Comparison of ENCODE assay signal across 11 cellular contexts in genomic region chr5:171630670-171631065, GRCh38.
"Had no signal": no experiment of that assay in that cellular context is flagged by ENCODE, and none has a peak within 500 bp of the region (broad histone marks: within the 10 kb centered on the region; RNA-seq: fewer than 3 reads in every experiment).

No MANE protein-coding gene starts in this region.

- H3K4me1 Mint-ChIP-seq: activated CD4-positive, alpha-beta memory T cell treated with anti-CD3 and anti-CD28 coated beads, Interleukin-2, amount 10 ng/mL, durations not matched to agents 7 days and 5 days; activated naive CD4-positive, alpha-beta T cell treated with anti-CD3 and anti-CD28 coated beads, Interleukin-2, amount 50 U/mL, for 24 hours; naive thymus-derived CD4-positive, alpha-beta T cell; stimulated activated effector memory CD8-positive, alpha-beta T cell treated with anti-CD3 and anti-CD28 coated beads, Interleukin-12 subunit alpha, Interleukin-12 subunit beta, amount 100 ng/mL, for 72 hours had no signal

- DNase-seq: activated CD4-positive, alpha-beta memory T cell treated with anti-CD3 and anti-CD28 coated beads, Interleukin-2, amount 10 ng/mL, durations not matched to agents 7 days and 5 days; activated CD4-positive, alpha-beta T cell treated with anti-CD3 and anti-CD28 coated beads for 4 hours; activated effector memory CD4-positive, alpha-beta T cell treated with anti-CD3 and anti-CD28 coated beads, Interleukin-2, amount 50 U/mL, for 16 hours; activated T-cell treated with anti-CD3 and anti-CD28 coated beads, Interleukin-2, amount 50 U/mL, for 4 hours; naive thymus-derived CD4-positive, alpha-beta T cell had no signal

- H3K9me3 ChIP-seq: esophagus muscularis mucosa, pancreas, thoracic aorta had no signal

- H3K27ac ChIP-seq: esophagus muscularis mucosa, pancreas, thoracic aorta had no signal

- H3K27ac Mint-ChIP-seq: activated CD4-positive, alpha-beta memory T cell treated with anti-CD3 and anti-CD28 coated beads, Interleukin-2, amount 10 ng/mL, durations not matched to agents 7 days and 5 days; activated naive CD4-positive, alpha-beta T cell treated with anti-CD3 and anti-CD28 coated beads, Interleukin-2, amount 50 U/mL, for 24 hours; naive thymus-derived CD4-positive, alpha-beta T cell; stimulated activated effector memory CD8-positive, alpha-beta T cell treated with anti-CD3 and anti-CD28 coated beads, Interleukin-12 subunit alpha, Interleukin-12 subunit beta, amount 100 ng/mL, for 72 hours; T-helper 1 cell treated with Interleukin-12 subunit alpha and Interleukin-12 subunit beta and Interleukin-4 antibody, amounts not matched to agents 30 μg/mL and 1 μg/mL, for 36 hours had no signal

- H3K9me3 Mint-ChIP-seq: activated CD4-positive, alpha-beta memory T cell treated with anti-CD3 and anti-CD28 coated beads, Interleukin-2, amount 10 ng/mL, durations not matched to agents 7 days and 5 days; activated naive CD4-positive, alpha-beta T cell treated with anti-CD3 and anti-CD28 coated beads, Interleukin-2, amount 50 U/mL, for 24 hours; activated T-cell treated with anti-CD3 and anti-CD28 coated beads, Interleukin-2, amount 50 U/mL, for 4 hours; stimulated activated effector memory CD8-positive, alpha-beta T cell treated with anti-CD3 and anti-CD28 coated beads, Interleukin-12 subunit alpha, Interleukin-12 subunit beta, amount 100 ng/mL, for 72 hours; T-helper 1 cell treated with Interleukin-12 subunit alpha and Interleukin-12 subunit beta and Interleukin-4 antibody, amounts not matched to agents 30 μg/mL and 1 μg/mL, for 36 hours had no signal

- H3K27me3 ChIP-seq: pancreas had no signal

- H3K4me3 Mint-ChIP-seq: activated CD4-positive, alpha-beta memory T cell treated with anti-CD3 and anti-CD28 coated beads, Interleukin-2, amount 10 ng/mL, durations not matched to agents 7 days and 5 days; activated naive CD4-positive, alpha-beta T cell treated with anti-CD3 and anti-CD28 coated beads, Interleukin-2, amount 50 U/mL, for 24 hours; activated T-cell treated with anti-CD3 and anti-CD28 coated beads, Interleukin-2, amount 50 U/mL, for 4 hours; naive thymus-derived CD4-positive, alpha-beta T cell; stimulated activated effector memory CD8-positive, alpha-beta T cell treated with anti-CD3 and anti-CD28 coated beads, Interleukin-12 subunit alpha, Interleukin-12 subunit beta, amount 100 ng/mL, for 72 hours; T-helper 1 cell treated with Interleukin-12 subunit alpha and Interleukin-12 subunit beta and Interleukin-4 antibody, amounts not matched to agents 30 μg/mL and 1 μg/mL, for 36 hours had no signal

- H3K4me3 ChIP-seq: pancreas had no signal

- H3K36me3 ChIP-seq: esophagus muscularis mucosa, pancreas, thoracic aorta had no signal

- ATAC-seq: stimulated activated effector memory CD8-positive, alpha-beta T cell treated with anti-CD3 and anti-CD28 coated beads, Interleukin-12 subunit alpha, Interleukin-12 subunit beta, amount 100 ng/mL, for 72 hours had no signal

- H3K36me3 Mint-ChIP-seq: activated naive CD4-positive, alpha-beta T cell treated with anti-CD3 and anti-CD28 coated beads, Interleukin-2, amount 50 U/mL, for 24 hours; naive thymus-derived CD4-positive, alpha-beta T cell; stimulated activated effector memory CD8-positive, alpha-beta T cell treated with anti-CD3 and anti-CD28 coated beads, Interleukin-12 subunit alpha, Interleukin-12 subunit beta, amount 100 ng/mL, for 72 hours had no signal
